In the genomic region with DNA sequence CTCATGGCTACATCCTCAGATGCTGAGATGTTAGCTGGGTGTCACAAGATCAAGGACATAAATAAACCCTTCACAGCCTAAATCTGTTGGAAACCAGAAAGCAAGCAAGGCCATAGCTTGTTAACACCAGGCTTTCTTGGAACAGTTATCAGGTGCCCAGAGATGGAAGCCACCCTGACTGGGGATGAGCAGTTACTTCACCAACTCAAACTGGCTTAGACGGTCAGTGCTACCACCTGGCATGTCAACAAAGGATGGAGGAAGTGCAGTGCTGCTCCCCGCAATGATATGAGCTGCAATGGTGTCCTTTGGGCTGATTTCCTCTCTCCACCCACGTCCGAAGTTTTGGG, we compare ENCODE assay signal across 21 cellular contexts.
"Had no signal": no experiment of that assay in that cellular context is flagged by ENCODE, and none has a peak within 500 bp of the region (broad histone marks: within the 10 kb centered on the region; RNA-seq: fewer than 3 reads in every experiment).

No MANE protein-coding gene starts in this region.

- H3K9me3 ChIP-seq: esophagus muscularis mucosa, gastroesophageal sphincter, pancreas, prostate gland, tibial artery, upper lobe of left lung, vagina had no signal

- H3K27ac Mint-ChIP-seq: effector memory CD8-positive, alpha-beta T cell; mesothelial cell of epicardium; natural killer cell treated with Interleukin-12 subunit alpha and Interleukin-12 subunit beta and Interleukin-15 and Interleukin-18, amount 100 ng/mL, for 72 hours; neural progenitor cell; stimulated activated naive CD8-positive, alpha-beta T cell treated with anti-CD3 and anti-CD28 coated beads, Interleukin-15, Interleukin-2, amounts not matched to agents 100 ng/mL and 50 ng/mL, for 24 hours had no signal

- ATAC-seq: effector memory CD8-positive, alpha-beta T cell; gastroesophageal sphincter; left colon; natural killer cell treated with Interleukin-12 subunit alpha and Interleukin-12 subunit beta and Interleukin-15 and Interleukin-18, amount 100 ng/mL, for 72 hours; pancreas had no signal

- H3K9me3 Mint-ChIP-seq: effector memory CD8-positive, alpha-beta T cell; mesothelial cell of epicardium; natural killer cell treated with Interleukin-12 subunit alpha and Interleukin-12 subunit beta and Interleukin-15 and Interleukin-18, amount 100 ng/mL, for 72 hours; neural progenitor cell; stimulated activated naive CD8-positive, alpha-beta T cell treated with anti-CD3 and anti-CD28 coated beads, Interleukin-15, Interleukin-2, amounts not matched to agents 100 ng/mL and 50 ng/mL, for 24 hours had no signal

- H3K36me3 Mint-ChIP-seq: natural killer cell treated with Interleukin-12 subunit alpha and Interleukin-12 subunit beta and Interleukin-15 and Interleukin-18, amount 100 ng/mL, for 72 hours had no signal

- H3K4me1 ChIP-seq: neural progenitor cell, prostate gland, tibial artery, vagina had no signal

- H3K27me3 Mint-ChIP-seq: effector memory CD8-positive, alpha-beta T cell; natural killer cell treated with Interleukin-12 subunit alpha and Interleukin-12 subunit beta and Interleukin-15 and Interleukin-18, amount 100 ng/mL, for 72 hours; stimulated activated naive CD8-positive, alpha-beta T cell treated with anti-CD3 and anti-CD28 coated beads, Interleukin-15, Interleukin-2, amounts not matched to agents 100 ng/mL and 50 ng/mL, for 24 hours had no signal

- H3K36me3 ChIP-seq: neural progenitor cell, pancreas, prostate gland had no signal

- H3K27me3 ChIP-seq: esophagus muscularis mucosa, gastroesophageal sphincter, hepatocyte, neural progenitor cell, pancreas, tibial artery, upper lobe of left lung, vagina had no signal

- DNase-seq: effector memory CD8-positive, alpha-beta T cell; glutamatergic neuron; kidney; left colon; occipital lobe; pancreas; retina; stimulated activated CD4-positive, alpha-beta T cell treated with anti-CD3 and anti-CD28 coated beads, Interleukin-2, amount 100 ng/mL, for 48 hours; tibial artery; upper lobe of left lung had no signal

- H3K4me3 Mint-ChIP-seq: effector memory CD8-positive, alpha-beta T cell; mesothelial cell of epicardium; natural killer cell treated with Interleukin-12 subunit alpha and Interleukin-12 subunit beta and Interleukin-15 and Interleukin-18, amount 100 ng/mL, for 72 hours; neural progenitor cell; stimulated activated naive CD8-positive, alpha-beta T cell treated with anti-CD3 and anti-CD28 coated beads, Interleukin-15, Interleukin-2, amounts not matched to agents 100 ng/mL and 50 ng/mL, for 24 hours had no signal

- H3K27ac ChIP-seq: epithelial cell of prostate, esophagus muscularis mucosa, gastroesophageal sphincter, hepatocyte, neural progenitor cell, pancreas, prostate gland, tibial artery, upper lobe of left lung, vagina had no signal

- H3K4me3 ChIP-seq: esophagus muscularis mucosa, gastroesophageal sphincter, hepatocyte, neural progenitor cell, pancreas, prostate gland, smooth muscle cell, tibial artery, upper lobe of left lung, vagina had no signal
